In the genomic region with DNA sequence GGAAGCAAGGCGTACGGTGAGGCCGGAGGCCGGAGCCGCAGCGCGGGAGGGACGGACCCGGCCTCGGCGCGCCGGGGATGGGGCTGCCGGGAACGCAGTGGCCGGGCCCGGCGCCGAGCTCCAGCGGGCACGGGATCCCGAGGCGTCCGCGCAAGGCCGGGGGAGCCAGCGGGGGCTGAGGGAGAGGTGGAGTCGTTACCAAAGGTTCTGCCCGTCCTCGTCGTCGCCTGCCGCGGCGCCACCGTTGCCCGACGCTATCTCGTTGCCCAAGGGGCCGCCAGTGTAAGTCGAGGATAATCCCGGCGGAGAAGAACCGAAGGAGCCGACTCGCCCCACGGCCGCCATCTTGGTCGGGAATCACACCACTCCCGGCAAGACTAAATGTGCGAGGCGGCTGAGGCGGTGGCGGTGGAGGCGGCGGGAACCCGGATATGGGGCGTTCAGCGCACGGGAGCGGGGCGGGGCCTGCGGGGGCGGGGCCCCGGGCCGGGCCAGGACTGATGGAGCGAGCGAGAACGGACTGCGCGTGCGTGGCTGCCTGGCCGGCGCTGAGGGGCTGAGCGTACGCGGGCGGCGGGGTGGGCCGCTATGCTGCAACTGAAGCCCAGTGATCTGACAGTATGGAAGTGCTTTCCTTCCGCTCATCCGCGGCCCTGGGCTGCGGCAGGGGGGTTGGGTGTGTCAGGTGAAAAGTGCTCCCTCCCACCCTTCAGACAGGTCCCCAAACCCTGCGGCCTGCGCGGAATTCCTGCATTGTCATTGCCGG, we compare ENCODE assay signal across 1 cellular context.
A peak's percentile ranks its signal among the peaks of the same experiment; 100 is the strongest.
TF ChIP-seq lines count a peak whose summit lies in the region.

TSS of gene DYNC1LI1 (minus strand) at position 433 of the 766 bp plus-strand sequence. CDS start at position 345, 88 bp downstream.

TF ChIP-seq in K562, 482 proteins besides CTCF, POLR2A, EP300 and RAD21 (continued from another document and continues in another):
- TF ChIP-seq SMAD4 (CRISPR knock-in tag; conservative IDR thresholded peaks at IDR 0.05), result peak; percentile 24; the same call in 1 of the 2 replicates
- TF ChIP-seq SIN3B (IDR thresholded peaks at IDR 0.05; ENCODE audit: low read depth), result peak; percentile 76
- TF ChIP-seq PHB (CRISPR knock-in tag; IDR thresholded peaks at IDR 0.05), result 0 out of 2 replicates have a peak, but pooled peaks have one; percentile 21
- TF ChIP-seq NR2C2 (CRISPR knock-in tag; IDR thresholded peaks at IDR 0.05), result no peak; the same call in 1 of the 2 replicates
- TF ChIP-seq NR2C2 (tag; IDR thresholded peaks at IDR 0.05), result peak; percentile 78
- TF ChIP-seq ERF (CRISPR knock-in tag; IDR thresholded peaks at IDR 0.05), result peak; percentile 77; the same call in 1 of the 2 replicates
- no peak for TF ChIP-seq HNRNPH1 (optimal IDR thresholded peaks at IDR 0.05; ENCODE audit: low read depth, low read length)
- TF ChIP-seq DPF2 (IDR thresholded peaks at IDR 0.05), result peak; percentile 77
- TF ChIP-seq, protein P1, sequence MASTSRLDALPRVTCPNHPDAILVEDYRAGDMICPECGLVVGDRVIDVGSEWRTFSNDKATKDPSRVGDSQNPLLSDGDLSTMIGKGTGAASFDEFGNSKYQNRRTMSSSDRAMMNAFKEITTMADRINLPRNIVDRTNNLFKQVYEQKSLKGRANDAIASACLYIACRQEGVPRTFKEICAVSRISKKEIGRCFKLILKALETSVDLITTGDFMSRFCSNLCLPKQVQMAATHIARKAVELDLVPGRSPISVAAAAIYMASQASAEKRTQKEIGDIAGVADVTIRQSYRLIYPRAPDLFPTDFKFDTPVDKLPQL (IDR thresholded peaks at IDR 0.05; ENCODE audit: extremely low read depth, insufficient read length), result no peak
- peak; percentile 18 for TF ChIP-seq RBM22 (IDR thresholded peaks at IDR 0.05; ENCODE audit: low read depth, low read length, poor library complexity, severe bottlenecking)
- peak; percentile 94 for TF ChIP-seq TAF1 (IDR thresholded peaks at IDR 0.05; ENCODE audit: control insufficient read depth, extremely low read depth, insufficient read depth, low read length, severe bottlenecking)
- peak in 1 of 2 experiments; percentile 70; a peak in 1 of 4 replicates for TF ChIP-seq CSDE1 (IDR thresholded peaks at IDR 0.05)
- TF ChIP-seq PCBP2 (IDR thresholded peaks at IDR 0.05; ENCODE audit: low read depth, low read length, poor library complexity, severe bottlenecking), result no peak
- TF ChIP-seq HNRNPL (IDR thresholded peaks at IDR 0.05; ENCODE audit: low read depth, low read length), result peak; percentile 52; the same call in 1 of the 2 replicates
- peak; percentile 11 to 38; a peak in 2 of 4 replicates for TF ChIP-seq TEAD1 (CRISPR knock-in tag; IDR thresholded peaks at IDR 0.05)
- no peak for TF ChIP-seq BRCA1 (IDR thresholded peaks at IDR 0.05)
- peak; percentile 98 for TF ChIP-seq BRCA1 (CRISPR knock-in tag; IDR thresholded peaks at IDR 0.05)
- peak; percentile 58 for TF ChIP-seq HNRNPLL (IDR thresholded peaks at IDR 0.05; ENCODE audit: low read depth, low read length, poor library complexity, severe bottlenecking)
- TF ChIP-seq ZNF282 (CRISPR knock-in tag; IDR thresholded peaks at IDR 0.05), result peak; percentile 75; the same call in 1 of the 2 replicates
- peak; percentile 10 for TF ChIP-seq SAP30 (IDR thresholded peaks at IDR 0.05; ENCODE audit: borderline replicate concordance, insufficient read depth, low read depth, low read length, poor library complexity, severe bottlenecking)
- TF ChIP-seq, protein P2, sequence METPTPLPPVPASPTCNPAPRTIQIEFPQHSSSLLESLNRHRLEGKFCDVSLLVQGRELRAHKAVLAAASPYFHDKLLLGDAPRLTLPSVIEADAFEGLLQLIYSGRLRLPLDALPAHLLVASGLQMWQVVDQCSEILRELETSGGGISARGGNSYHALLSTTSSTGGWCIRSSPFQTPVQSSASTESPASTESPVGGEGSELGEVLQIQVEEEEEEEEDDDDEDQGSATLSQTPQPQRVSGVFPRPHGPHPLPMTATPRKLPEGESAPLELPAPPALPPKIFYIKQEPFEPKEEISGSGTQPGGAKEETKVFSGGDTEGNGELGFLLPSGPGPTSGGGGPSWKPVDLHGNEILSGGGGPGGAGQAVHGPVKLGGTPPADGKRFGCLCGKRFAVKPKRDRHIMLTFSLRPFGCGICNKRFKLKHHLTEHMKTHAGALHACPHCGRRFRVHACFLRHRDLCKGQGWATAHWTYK (CRISPR knock-in tag; IDR thresholded peaks at IDR 0.05), result peak; percentile 62; the same call in 1 of the 2 replicates
- no peak for TF ChIP-seq SREBF2 (CRISPR knock-in tag; IDR thresholded peaks at IDR 0.05)
- TF ChIP-seq, protein P3, sequence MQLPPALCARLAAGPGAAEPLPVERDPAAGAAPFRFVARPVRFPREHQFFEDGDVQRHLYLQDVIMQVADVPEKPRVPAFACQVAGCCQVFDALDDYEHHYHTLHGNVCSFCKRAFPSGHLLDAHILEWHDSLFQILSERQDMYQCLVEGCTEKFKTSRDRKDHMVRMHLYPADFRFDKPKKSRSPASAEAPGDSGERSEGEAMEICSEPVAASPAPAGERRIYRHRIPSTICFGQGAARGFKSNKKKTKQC (CRISPR knock-in tag; IDR thresholded peaks at IDR 0.05), result peak; percentile 69; the same call in 1 of the 2 replicates
- no peak for TF ChIP-seq SMAD2 (IDR thresholded peaks at IDR 0.05; ENCODE audit: low read depth, low read length)
- TF ChIP-seq EP400 (IDR thresholded peaks at IDR 0.05), result peak; percentile 89
- peak; percentile 73 for TF ChIP-seq MGA (IDR thresholded peaks at IDR 0.05)
- TF ChIP-seq E2F3 (CRISPR knock-in tag; IDR thresholded peaks at IDR 0.05), result 0 out of 2 replicates have a peak, but pooled peaks have one; percentile 11
- TF ChIP-seq RB1 (IDR thresholded peaks at IDR 0.05; ENCODE audit: low read depth), result peak; percentile 34; the same call in 1 of the 2 replicates
- TF ChIP-seq ZNF589 (CRISPR knock-in tag; IDR thresholded peaks at IDR 0.05; ENCODE audit: low read depth), result 0 out of 2 replicates have a peak, but pooled peaks have one; percentile 10
- TF ChIP-seq PHF20 (IDR thresholded peaks at IDR 0.05; ENCODE audit: partially characterized antibody), result peak; percentile 67
- TF ChIP-seq, protein P4, sequence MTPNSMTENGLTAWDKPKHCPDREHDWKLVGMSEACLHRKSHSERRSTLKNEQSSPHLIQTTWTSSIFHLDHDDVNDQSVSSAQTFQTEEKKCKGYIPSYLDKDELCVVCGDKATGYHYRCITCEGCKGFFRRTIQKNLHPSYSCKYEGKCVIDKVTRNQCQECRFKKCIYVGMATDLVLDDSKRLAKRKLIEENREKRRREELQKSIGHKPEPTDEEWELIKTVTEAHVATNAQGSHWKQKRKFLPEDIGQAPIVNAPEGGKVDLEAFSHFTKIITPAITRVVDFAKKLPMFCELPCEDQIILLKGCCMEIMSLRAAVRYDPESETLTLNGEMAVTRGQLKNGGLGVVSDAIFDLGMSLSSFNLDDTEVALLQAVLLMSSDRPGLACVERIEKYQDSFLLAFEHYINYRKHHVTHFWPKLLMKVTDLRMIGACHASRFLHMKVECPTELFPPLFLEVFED (CRISPR knock-in tag; conservative IDR thresholded peaks at IDR 0.05), result 0 out of 2 replicates have a peak, but pooled peaks have one; percentile 12
- peak; percentile 87 for TF ChIP-seq POLR2H (tag; IDR thresholded peaks at IDR 0.05; ENCODE audit: low read depth)
- 0 out of 2 replicates have a peak, but pooled peaks have one; percentile 14 for TF ChIP-seq HOMEZ (CRISPR knock-in tag; IDR thresholded peaks at IDR 0.05)
- TF ChIP-seq, protein P5, sequence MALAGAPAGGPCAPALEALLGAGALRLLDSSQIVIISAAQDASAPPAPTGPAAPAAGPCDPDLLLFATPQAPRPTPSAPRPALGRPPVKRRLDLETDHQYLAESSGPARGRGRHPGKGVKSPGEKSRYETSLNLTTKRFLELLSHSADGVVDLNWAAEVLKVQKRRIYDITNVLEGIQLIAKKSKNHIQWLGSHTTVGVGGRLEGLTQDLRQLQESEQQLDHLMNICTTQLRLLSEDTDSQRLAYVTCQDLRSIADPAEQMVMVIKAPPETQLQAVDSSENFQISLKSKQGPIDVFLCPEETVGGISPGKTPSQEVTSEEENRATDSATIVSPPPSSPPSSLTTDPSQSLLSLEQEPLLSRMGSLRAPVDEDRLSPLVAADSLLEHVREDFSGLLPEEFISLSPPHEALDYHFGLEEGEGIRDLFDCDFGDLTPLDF (CRISPR knock-in tag; IDR thresholded peaks at IDR 0.05), result no peak
- peak; percentile 39 for TF ChIP-seq BRD9 (IDR thresholded peaks at IDR 0.05; ENCODE audit: low read depth, partially characterized antibody)
- peak; percentile 42 for TF ChIP-seq PCBP1 (IDR thresholded peaks at IDR 0.05; ENCODE audit: low read depth, low read length, poor library complexity, severe bottlenecking)
- TF ChIP-seq SUPT5H (IDR thresholded peaks at IDR 0.05), result peak; percentile 91
